Comparison of ENCODE assay signal across 21 cellular contexts in the genomic region with DNA sequence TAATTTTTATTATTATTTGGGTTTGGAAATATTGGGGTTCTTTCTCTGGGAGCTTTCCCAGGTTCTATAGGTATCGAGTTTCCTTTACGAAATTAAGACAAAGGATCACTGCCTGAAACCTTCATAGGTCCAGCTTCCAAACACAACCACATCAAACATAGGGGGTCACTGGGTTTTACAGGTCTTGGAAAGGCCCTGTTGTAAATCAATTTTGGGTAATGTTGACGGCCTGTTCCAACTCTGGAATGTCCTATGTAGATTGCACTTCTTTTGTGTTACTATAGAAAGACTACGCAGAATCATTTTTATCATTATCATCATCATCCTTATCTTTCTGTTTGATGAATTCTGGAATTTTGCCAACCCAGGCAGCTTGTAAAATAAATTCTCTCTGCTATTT. TPM values are rescaled to one million over a fixed set of nuclear protein-coding genes. Genes with fewer than 3 reads are reported as not detected.
A peak's percentile ranks its signal among the peaks of the same experiment; 100 is the strongest.
DNase-seq lines count a peak whose midpoint lies in the region; ATAC-seq, FAIRE-seq and TF ChIP-seq lines count a peak whose summit lies in the region.
"Had no signal": no experiment of that assay in that cellular context is flagged by ENCODE, and none has a peak within 500 bp of the region (broad histone marks: within the 10 kb centered on the region; RNA-seq: fewer than 3 reads in every experiment).

No MANE protein-coding gene starts in this region.

- H3K36me3 ChIP-seq in K562 (ENCODE audit: control insufficient read depth, insufficient read depth, low read length): no peaks in the 10 kb centered on the region

- in situ Hi-C loops in K562 (cut with MboI): no loop called here

- no peaks in the 10 kb centered on the region for H3K79me2 ChIP-seq in K562 (ENCODE audit: control insufficient read depth, insufficient read depth, low read length)

- H3K27me3 ChIP-seq in K562 (ENCODE audit: control insufficient read depth in 2 of 2, insufficient read depth in 2 of 2, low read length in 2 of 2): peaks cover 18 to 32% of the 10 kb centered on the region in 2 experiments; a peak in 4 of 5 replicates

- H2AFZ ChIP-seq in K562 (ENCODE audit: low read depth, low read length): no peak overlapping the region
- H2AFZ ChIP-seq: PC-9 had no signal

- no peak for FAIRE-seq in K562 (lab: Jason Lieb, UNC)
- FAIRE-seq: H54 had no signal

- no peak overlapping the region for H3K4me3 ChIP-seq in K562
- H3K4me3 ChIP-seq: PC-9 had no signal

- H3K27ac ChIP-seq in K562 (ENCODE audit: extremely low read depth, low read depth, low read length): no peak overlapping the region
- H3K27ac ChIP-seq: PC-9 had no signal

- no peak overlapping the region for H3K4me3 Mint-ChIP-seq in nephron progenitor cell
- H3K4me3 Mint-ChIP-seq: CD8-positive, alpha-beta T cell; T-cell had no signal

- no peak for TF ChIP-seq CTCF in K562 (IDR thresholded peaks at IDR 0.05 in 2 of 3, conservative IDR thresholded peaks at IDR 0.05 in 1 of 3; ENCODE audit: insufficient read depth in 2 of 3, low read depth in 1 of 3, low read length in 3 of 3)
- TF ChIP-seq CTCF in nephron progenitor cell (IDR thresholded peaks at IDR 0.05): no peak

- peaks cover 8% of the 10 kb centered on the region for H3K27me3 Mint-ChIP-seq in nephron progenitor cell (ENCODE audit: low read depth, poor library complexity)
- H3K27me3 Mint-ChIP-seq: T-cell had no signal

- no peaks in the 10 kb centered on the region for H3K9me3 ChIP-seq in K562 (replicated peaks; ENCODE audit: control insufficient read depth, insufficient read depth, low read depth, low read length)

- TF ChIP-seq RAD21 in K562 (CRISPR knock-in tag; conservative IDR thresholded peaks at IDR 0.05 in 1 of 2, IDR thresholded peaks at IDR 0.05 in 1 of 2): no peak

- BruUV-seq in K562 (replicated peaks; lab: Mats Ljungman, UMichigan): no TSS peak

- 0% methylated on average over 4 of the region's 4 CpGs for WGBS in K562 (ENCODE audit: insufficient coverage, low coverage, missing lambda C conversion rate)

- TF ChIP-seq POLR2A in K562 (conservative IDR thresholded peaks at IDR 0.05): no peak

- no peak for ATAC-seq in K562
- no peak for ATAC-seq in HG02571 (IDR thresholded peaks at IDR 0.05; ENCODE audit: unreplicated experiment)
- ATAC-seq in GM21447 (IDR thresholded peaks at IDR 0.05; ENCODE audit: unreplicated experiment): no peak
- ATAC-seq: CD8-positive, alpha-beta T cell; T-cell had no signal

- TF ChIP-seq EP300 in K562 (IDR thresholded peaks at IDR 0.05; ENCODE audit: low read length): no peak

- CTCF ChIA-PET in K562 (lab: Yijun Ruan, JAX; ENCODE audit: low intra/inter-chr PET ratio): no interaction called here

- DNase-seq in NCI-H82 treated with DMSO at 0.1 percent for 48 hours (lab: John Stamatoyannopoulos, UW; ENCODE audit: unreplicated experiment): peak; percentile 44
- DNase-seq in NCI-H82 (lab: John Stamatoyannopoulos, UW): no peak
- peak; percentile 53 for DNase-seq in NCI-H146 treated with DMSO at 0.1 percent for 48 hours (lab: John Stamatoyannopoulos, UW; ENCODE audit: unreplicated experiment)
- no peak for DNase-seq in K562 (ENCODE audit: extremely low read depth in 1 of 4, low spot score in 3 of 4)
- no peak for DNase-seq in nephron progenitor cell
- DNase-seq: AML-193; C1 segment of cervical spinal cord; Calu3; CD8-positive, alpha-beta T cell; EL; GF-D8; KBM-7; NCI-H226; NCI-H526 treated with DMSO at 0.1 percent for 48 hours; PC-9; RPMI8226; SHP77; T-cell had no signal

- POLR2A ChIA-PET in K562 (lab: Yijun Ruan, JAX): interaction anchor here (0.7 to 1.3 kb wide), 5 partner anchors 9 to 16 kb away, joined by 3 to 4 read pairs (median 3); partner anchors contain the start of gene CPA5

- no peaks in the 10 kb centered on the region for H3K36me3 Mint-ChIP-seq in nephron progenitor cell (ENCODE audit: low read depth)
- H3K36me3 Mint-ChIP-seq: CD8-positive, alpha-beta T cell; T-cell had no signal

- intact Hi-C loops in K562 (cut with micrococcal nuclease): no loop called here

- peaks cover 31% of the 10 kb centered on the region for H3K4me1 Mint-ChIP-seq in nephron progenitor cell
- H3K4me1 Mint-ChIP-seq: T-cell had no signal

- H3K27ac Mint-ChIP-seq in nephron progenitor cell: peak overlapping the region; percentile 57
- H3K27ac Mint-ChIP-seq: CD8-positive, alpha-beta T cell; T-cell had no signal

- H3K4me2 ChIP-seq in K562 (ENCODE audit: insufficient read depth, low read length): no peak overlapping the region
- H3K4me2 ChIP-seq: PC-9 had no signal

- H3K4me1 ChIP-seq in K562 (replicated peaks in 1 of 2; ENCODE audit: control insufficient read depth in 2 of 2, insufficient read depth in 2 of 2, low read length in 2 of 2): no peaks in the 10 kb centered on the region

- no peak overlapping the region for H3K9ac ChIP-seq in K562 (ENCODE audit: insufficient read depth in 1 of 2, low read depth in 2 of 2, low read length in 2 of 2)

- no peaks in the 10 kb centered on the region for H3K9me3 Mint-ChIP-seq in nephron progenitor cell
- H3K9me3 Mint-ChIP-seq: CD8-positive, alpha-beta T cell; T-cell had no signal

- H3K9me1 ChIP-seq in K562 (ENCODE audit: control insufficient read depth, insufficient read depth, low read length): no peaks in the 10 kb centered on the region

- no peaks in the 10 kb centered on the region for H4K20me1 ChIP-seq in K562 (replicated peaks; ENCODE audit: control insufficient read depth, insufficient read depth, low read length)

TF ChIP-seq in K562, 482 proteins besides CTCF, POLR2A, EP300 and RAD21 (continues in another document):
- TF ChIP-seq NFIC (IDR thresholded peaks at IDR 0.05): peak; percentile 33

RNA-seq across cellular contexts. Expression of gene CPA5, which starts 15.2 kb away (rescaled TPM):
- 1.00 TPM in 1 of 2 replicates, not detected in the other for total RNA-seq in K562 (2011; cell fraction: chromatin; rRNA removed; ENCODE audit: low replicate concordance)
- total RNA-seq in K562 (2011; cell fraction: nucleolus; rRNA removed): 0.33 and 3.7 TPM in 2 replicates
- total RNA-seq in K562 (2011; cell fraction: nucleoplasm; rRNA removed): 0.31 and 0.66 TPM in 2 replicates
- 0.16 and 0.23 TPM in 2 replicates for total RNA-seq in K562 (2014; rRNA removed)
- 0.29 and 0.91 TPM in 2 replicates for total RNA-seq in K562 (2014; rRNA removed; fragmentation: Illumina TruSeq; extraction: Trizol)
- 0.26 and 0.94 TPM in 2 replicates for total RNA-seq in K562 (2015; rRNA removed; fragmentation: Illumina TruSeq; extraction: Trizol)
- 0.18 and 0.22 TPM in 2 replicates for total RNA-seq in K562 (2021)
- polyA plus RNA-seq in K562 (2011; rRNA removed): 0.14 and 0.50 TPM in 2 replicates
- 0.07 and 0.19 TPM in 2 replicates for polyA plus RNA-seq in K562 (2011; cell fraction: cytosol; rRNA removed)
- 0.29 and 2.2 TPM in 2 replicates for polyA plus RNA-seq in K562 (2011; cell fraction: nucleus; rRNA removed)
- polyA plus RNA-seq in K562 (2012): 0.91 and 6.4 TPM in 2 replicates
- 0.24 and 1.00 TPM in 2 replicates for polyA plus RNA-seq in K562 (2014; fragmentation: Illumina TruSeq; extraction: Trizol)
- polyA plus RNA-seq in K562 (2014; fragmentation: Nextera tagmentation; extraction: Ambion mirVana): 1 to 10 TPM; 1.0 to 2.4 TPM
- polyA plus RNA-seq in K562 (2014; rRNA removed): 0.11 and 0.13 TPM in 2 replicates
- polyA minus RNA-seq in K562 (2011; rRNA and poly(A)+ RNA removed): not detected in 2 replicates
- polyA minus RNA-seq in K562 (2011; cell fraction: cytosol; rRNA and poly(A)+ RNA removed): not detected in 2 replicates
- polyA minus RNA-seq in K562 (2011; cell fraction: nucleus; rRNA and poly(A)+ RNA removed): not detected in 2 replicates
- total RNA-seq: Calu3; CD8-positive, alpha-beta T cell; PC-9 had no signal

RNA-seq across cellular contexts. Expression of gene CPA4, which starts 36.5 kb away (rescaled TPM):
- 0.79 TPM in 1 of 2 replicates, not detected in the other for total RNA-seq in K562 (2011; cell fraction: chromatin; rRNA removed; ENCODE audit: low replicate concordance)
- 0.13 TPM in 1 of 2 replicates, not detected in the other for total RNA-seq in K562 (2011; cell fraction: nucleolus; rRNA removed)
- total RNA-seq in K562 (2011; cell fraction: nucleoplasm; rRNA removed): not detected in 2 replicates
- total RNA-seq in K562 (2014; rRNA removed) (not detected in 2 replicates), K562 (2014; rRNA removed; fragmentation: Illumina TruSeq; extraction: Trizol) (not detected in 2 replicates), K562 (2015; rRNA removed; fragmentation: Illumina TruSeq; extraction: Trizol) (not detected in 2 replicates), K562 (2021) (not detected in 2 replicates)
- polyA plus RNA-seq in K562 (2011; rRNA removed) (0.05 TPM in 1 of 2 replicates, not detected in the other), K562 (2014; fragmentation: Illumina TruSeq; extraction: Trizol) (not detected in 2 replicates), K562 (2014; fragmentation: Nextera tagmentation; extraction: Ambion mirVana) (not detected), K562 (2014; rRNA removed) (not detected in 2 replicates)
- polyA plus RNA-seq in K562 (2011; cell fraction: cytosol; rRNA removed): 0.04 and 0.06 TPM in 2 replicates
- 0.04 and 0.50 TPM in 2 replicates for polyA plus RNA-seq in K562 (2011; cell fraction: nucleus; rRNA removed)
- 0.04 and 0.08 TPM in 2 replicates for polyA plus RNA-seq in K562 (2012)
- not detected in 2 replicates for polyA minus RNA-seq in K562 (2011; rRNA and poly(A)+ RNA removed)
- not detected in 2 replicates for polyA minus RNA-seq in K562 (2011; cell fraction: cytosol; rRNA and poly(A)+ RNA removed)
- not detected in 2 replicates for polyA minus RNA-seq in K562 (2011; cell fraction: nucleus; rRNA and poly(A)+ RNA removed)
- total RNA-seq: Calu3; CD8-positive, alpha-beta T cell had no signal

RNA-seq across cellular contexts. Expression of gene CPA1, which starts 50.8 kb away (rescaled TPM):
- total RNA-seq in K562 (2011; cell fraction: chromatin; rRNA removed; ENCODE audit: low replicate concordance): not detected in 2 replicates
- total RNA-seq in K562 (2011; cell fraction: nucleolus; rRNA removed): not detected in 2 replicates
- total RNA-seq in K562 (2011; cell fraction: nucleoplasm; rRNA removed): not detected in 2 replicates
- not detected in 2 replicates for total RNA-seq in K562 (2014; rRNA removed)
- not detected in 2 replicates for total RNA-seq in K562 (2014; rRNA removed; fragmentation: Illumina TruSeq; extraction: Trizol)
- not detected in 2 replicates for total RNA-seq in K562 (2015; rRNA removed; fragmentation: Illumina TruSeq; extraction: Trizol)
- total RNA-seq in K562 (2021): 6.5 and 9.7 TPM in 2 replicates
- polyA plus RNA-seq in K562 (2011; rRNA removed): not detected in 2 replicates
- polyA plus RNA-seq in K562 (2011; cell fraction: cytosol; rRNA removed): not detected in 2 replicates
- polyA plus RNA-seq in K562 (2011; cell fraction: nucleus; rRNA removed): not detected in 2 replicates
- polyA plus RNA-seq in K562 (2012): not detected in 2 replicates
- polyA plus RNA-seq in K562 (2014; fragmentation: Illumina TruSeq; extraction: Trizol): not detected in 2 replicates
- polyA plus RNA-seq in K562 (2014; fragmentation: Nextera tagmentation; extraction: Ambion mirVana): not detected
- not detected in 2 replicates for polyA plus RNA-seq in K562 (2014; rRNA removed)
- polyA minus RNA-seq in K562 (2011; rRNA and poly(A)+ RNA removed): not detected in 2 replicates
- polyA minus RNA-seq in K562 (2011; cell fraction: cytosol; rRNA and poly(A)+ RNA removed): not detected in 2 replicates
- not detected in 2 replicates for polyA minus RNA-seq in K562 (2011; cell fraction: nucleus; rRNA and poly(A)+ RNA removed)
- total RNA-seq: Calu3; CD8-positive, alpha-beta T cell; PC-9 had no signal

Comparison
In these comparisons a context has a peak if more than half of its experiments do, and no peak if none do; other contexts are left out.
1. DNase-seq: peak in NCI-H82 treated with DMSO at 0.1 percent for 48 hours (single experiment) and NCI-H146 treated with DMSO at 0.1 percent for 48 hours (single experiment); none in NCI-H82 (single experiment), K562 (0 of 4) and nephron progenitor cell (single experiment).